In the genomic region with DNA sequence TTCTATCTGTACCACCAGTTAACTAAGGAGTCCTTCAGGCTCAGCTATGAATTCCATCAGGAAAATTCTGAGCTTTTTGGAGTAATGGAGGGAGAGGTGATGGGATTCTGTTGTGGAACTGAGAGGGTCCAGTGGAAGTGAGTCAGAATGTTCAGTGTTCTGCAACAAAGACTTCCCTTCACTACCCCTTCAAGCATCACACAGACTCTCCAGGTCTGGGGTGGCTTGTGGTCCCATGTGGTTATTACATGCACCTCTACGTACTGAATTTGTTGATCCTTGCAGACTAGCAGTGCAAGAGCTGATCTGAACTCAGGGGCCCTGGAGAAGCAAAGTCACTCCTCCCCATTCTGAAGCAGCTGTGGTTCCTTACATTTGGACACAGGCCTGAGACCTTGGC, we compare ENCODE assay signal across 16 cellular contexts.
DNase-seq lines count a peak whose midpoint lies in the region; ATAC-seq lines count a peak whose summit lies in the region.
"Had no signal": no experiment of that assay in that cellular context is flagged by ENCODE, and none has a peak within 500 bp of the region (broad histone marks: within the 10 kb centered on the region; RNA-seq: fewer than 3 reads in every experiment).

No MANE protein-coding gene starts in this region.

- no peaks in the 10 kb centered on the region for H3K36me3 ChIP-seq in mesendoderm (ENCODE audit: control insufficient read depth, insufficient read depth, low read length)
- H3K36me3 ChIP-seq: spleen had no signal

- H3K4ac ChIP-seq in mesendoderm (ENCODE audit: low read depth, low read length) = no peak overlapping the region

- H2BK15ac ChIP-seq in mesendoderm (replicated peaks; ENCODE audit: low read depth) = no peak overlapping the region

- H3K27me3 ChIP-seq in mesendoderm (ENCODE audit: insufficient read depth, low read length, poor library complexity) = no peaks in the 10 kb centered on the region
- H3K27me3 ChIP-seq: spleen had no signal

- no peak overlapping the region for H3K4me3 ChIP-seq in mesendoderm (ENCODE audit: low read length)
- H3K4me3 ChIP-seq: spleen had no signal

- H3K9ac ChIP-seq in mesendoderm (ENCODE audit: low read length) = no peak overlapping the region
- H3K9ac ChIP-seq: parathyroid adenoma had no signal

- peak overlapping the region; percentile 85 for H2AK5ac ChIP-seq in mesendoderm (ENCODE audit: low read length)

- no peak overlapping the region for H4K8ac ChIP-seq in mesendoderm (ENCODE audit: low read depth, low read length)

- peak overlapping the region; percentile 2 for H3K18ac ChIP-seq in mesendoderm (ENCODE audit: low read length)

- H3K4me2 ChIP-seq in mesendoderm (ENCODE audit: low read length) = no peak overlapping the region

- ATAC-seq in GM19023 (IDR thresholded peaks at IDR 0.05; ENCODE audit: unreplicated experiment) = peak; percentile 54
- peak; percentile 70 for ATAC-seq in GM21825 (IDR thresholded peaks at IDR 0.05; ENCODE audit: unreplicated experiment)
- ATAC-seq in HG03280 (IDR thresholded peaks at IDR 0.05; ENCODE audit: unreplicated experiment) = peak; percentile 47

- no peaks in the 10 kb centered on the region for H3K79me1 ChIP-seq in mesendoderm (ENCODE audit: low read length)

- no CpG with 5 or more reads among the region's 1 CpG for WGBS in mesendoderm (ENCODE audit: extremely low coverage, insufficient coverage, low lambda C conversion rate)

- H3K4me1 ChIP-seq in mesendoderm (ENCODE audit: control insufficient read depth, low read depth, low read length) = peaks cover 17% of the 10 kb centered on the region
- H3K4me1 ChIP-seq: parathyroid adenoma had no signal

- no peak overlapping the region for H4K5ac ChIP-seq in mesendoderm (ENCODE audit: low read length)

- no peak overlapping the region for H2BK5ac ChIP-seq in mesendoderm (ENCODE audit: low read length)

- no peaks in the 10 kb centered on the region for H3K79me2 ChIP-seq in mesendoderm (ENCODE audit: control insufficient read depth, insufficient read depth, low read length)
- H3K79me2 ChIP-seq: parathyroid adenoma had no signal

- DNase-seq in mesendoderm (no peak), AG08396 (ENCODE audit: low spot score) (no peak), GM19240 (ENCODE audit: insufficient read length, low spot score) (no peak), NCI-H1694 (lab: John Stamatoyannopoulos, UW) (no peak), NCI-H2171 treated with DMSO at 0.1 percent for 48 hours (lab: John Stamatoyannopoulos, UW) (no peak)
- DNase-seq: activated CD4-positive, CD25-positive, alpha-beta regulatory T cell; activated naive CD8-positive, alpha-beta T cell treated with anti-CD3 and anti-CD28 coated beads, Interleukin-2, amount 10 ng/mL, durations not matched to agents 7 days and 5 days; caudate nucleus; DND-41; endodermal cell; GOT3; spleen had no signal

- H3K27ac ChIP-seq in mesendoderm (ENCODE audit: low read depth, low read length) = no peak overlapping the region
- H3K27ac ChIP-seq: parathyroid adenoma had no signal

- H3K56ac ChIP-seq in mesendoderm (ENCODE audit: low read length) = no peak overlapping the region

- H3K23ac ChIP-seq in mesendoderm (ENCODE audit: low read length) = no peak overlapping the region

- H2BK120ac ChIP-seq in mesendoderm (ENCODE audit: low read depth, low read length) = no peak overlapping the region
